ENCODE assay signal across 23 cellular contexts in genomic region chr12:1698638-1699214, GRCh38. TPM values are rescaled to one million over a fixed set of nuclear protein-coding genes. Genes with fewer than 3 reads are reported as not detected.
DNase-seq lines count a peak whose midpoint lies in the region; FAIRE-seq and TF ChIP-seq lines count a peak whose summit lies in the region.
"Had no signal": no experiment of that assay in that cellular context is flagged by ENCODE, and none has a peak within 500 bp of the region (broad histone marks: within the 10 kb centered on the region; RNA-seq: fewer than 3 reads in every experiment).

No MANE protein-coding gene starts in this region.

- H3K4me1 ChIP-seq in hepatocyte (ENCODE audit: insufficient read depth) = peaks cover 5% of the 10 kb centered on the region
- H3K4me1 ChIP-seq: neural progenitor cell had no signal

- H3K27ac ChIP-seq in hepatocyte = peak overlapping the region; percentile 5
- H3K27ac ChIP-seq: neural progenitor cell, vagina had no signal

- H3K4me3 ChIP-seq in hepatocyte = no peak overlapping the region
- H3K4me3 ChIP-seq: neural progenitor cell, vagina had no signal

- H3K4me2 ChIP-seq in hepatocyte = no peak overlapping the region
- H3K4me2 ChIP-seq: neural progenitor cell had no signal

- H3K79me2 ChIP-seq in hepatocyte = peaks cover 100% of the 10 kb centered on the region

- H3K36me3 ChIP-seq in hepatocyte (replicated peaks; ENCODE audit: insufficient read depth, low read depth) = no peaks in the 10 kb centered on the region
- H3K36me3 ChIP-seq: neural progenitor cell, vagina had no signal

- TF ChIP-seq CTCF in hepatocyte (IDR thresholded peaks at IDR 0.05; ENCODE audit: poor library complexity) (peak; percentile 25), type B pancreatic cell (conservative IDR thresholded peaks at IDR 0.05) (no peak)

- no peaks in the 10 kb centered on the region for H3K27me3 ChIP-seq in hepatocyte
- H3K27me3 ChIP-seq: neural progenitor cell, vagina had no signal

- TF ChIP-seq POLR2A in GM12892 (IDR thresholded peaks at IDR 0.05; ENCODE audit: low read depth, low read length) = no peak

- no peak overlapping the region for H2AFZ ChIP-seq in hepatocyte
- H2AFZ ChIP-seq: neural progenitor cell had no signal

- peaks cover 72% of the 10 kb centered on the region for H4K20me1 ChIP-seq in hepatocyte (ENCODE audit: insufficient read depth, poor library complexity, severe bottlenecking)

- peak; percentile 10 for DNase-seq in activated naive CD4-positive, alpha-beta T cell treated with anti-CD3 and anti-CD28 coated beads for 36 hours
- no peak for DNase-seq in activated naive CD4-positive, alpha-beta T cell treated with anti-CD3 and anti-CD28 coated beads, Interleukin-2, amount 50 U/mL, for 16 hours
- DNase-seq in NCI-H226 = peak; percentile 4
- no peak for DNase-seq in hepatocyte (ENCODE audit: low spot score)
- no peak for DNase-seq in type B pancreatic cell (ENCODE audit: extremely low spot score, unreplicated experiment)
- DNase-seq in GM19238 (ENCODE audit: insufficient read length, low spot score) = no peak
- no peak for DNase-seq in activated CD4-positive, alpha-beta T cell treated with anti-CD3 and anti-CD28 coated beads for 48 hours
- no peak for DNase-seq in GM12892 (ENCODE audit: insufficient read length)
- DNase-seq: activated CD4-positive, alpha-beta T cell treated with anti-CD3 and anti-CD28 coated beads, Interleukin-2, amount 10 ng/mL, durations not matched to agents 7 days and 5 days; amygdala; caudate nucleus; CD8-positive, alpha-beta memory T cell; Karpas-422; kidney glomerular epithelial cell; midbrain; NCI-H1436 treated with DMSO at 0.1 percent for 48 hours; NCI-H345; RPMI8226; stimulated activated CD8-positive, alpha-beta memory T cell treated with anti-CD3 and anti-CD28 coated beads, Interleukin-4, amount 100 ng/mL, for 48 hours; substantia nigra had no signal

- no peaks in the 10 kb centered on the region for H3K27me3 Mint-ChIP-seq in activated naive CD4-positive, alpha-beta T cell treated with anti-CD3 and anti-CD28 coated beads for 36 hours (ENCODE audit: low read depth)
- no peaks in the 10 kb centered on the region for H3K27me3 Mint-ChIP-seq in type B pancreatic cell
- H3K27me3 Mint-ChIP-seq: activated CD4-positive, alpha-beta T cell treated with anti-CD3 and anti-CD28 coated beads, Interleukin-2, amount 10 ng/mL, durations not matched to agents 7 days and 5 days; CD8-positive, alpha-beta memory T cell had no signal

- WGBS in hepatocyte (ENCODE audit: low lambda C conversion rate, missing lambda C conversion rate) = 47% methylated on average over 4 of the region's 4 CpGs

- H3K4me3 Mint-ChIP-seq in activated naive CD4-positive, alpha-beta T cell treated with anti-CD3 and anti-CD28 coated beads for 36 hours = no peak overlapping the region
- no peak overlapping the region for H3K4me3 Mint-ChIP-seq in type B pancreatic cell
- H3K4me3 Mint-ChIP-seq: activated CD4-positive, alpha-beta T cell treated with anti-CD3 and anti-CD28 coated beads, Interleukin-2, amount 10 ng/mL, durations not matched to agents 7 days and 5 days; neural progenitor cell had no signal

- intact Hi-C loops in activated naive CD4-positive, alpha-beta T cell treated with anti-CD3 and anti-CD28 coated beads for 36 hours (cut with micrococcal nuclease) = loop anchor here (5.0 to 10.0 kb wide), 2 partner anchors 34 to 1096 kb away; partner anchors contain the start of gene FKBP4

- H3K36me3 Mint-ChIP-seq in activated naive CD4-positive, alpha-beta T cell treated with anti-CD3 and anti-CD28 coated beads for 36 hours (ENCODE audit: low read depth) = peaks cover 15% of the 10 kb centered on the region
- H3K36me3 Mint-ChIP-seq in type B pancreatic cell = peaks cover 36% of the 10 kb centered on the region

- peaks cover 66% of the 10 kb centered on the region for H3K4me1 Mint-ChIP-seq in activated naive CD4-positive, alpha-beta T cell treated with anti-CD3 and anti-CD28 coated beads for 36 hours (ENCODE audit: low read depth)
- peaks cover 24% of the 10 kb centered on the region for H3K4me1 Mint-ChIP-seq in type B pancreatic cell (ENCODE audit: unreplicated experiment)

- H3K9me3 ChIP-seq in hepatocyte (ENCODE audit: low read depth) = no peaks in the 10 kb centered on the region
- H3K9me3 ChIP-seq: vagina had no signal

- no peak for FAIRE-seq in GM12892 (lab: Jason Lieb, UNC)
- FAIRE-seq: frontal cortex had no signal

- no peak overlapping the region for H3K27ac Mint-ChIP-seq in activated naive CD4-positive, alpha-beta T cell treated with anti-CD3 and anti-CD28 coated beads for 36 hours
- H3K27ac Mint-ChIP-seq in type B pancreatic cell = peak overlapping the region; percentile 58
- H3K27ac Mint-ChIP-seq: activated CD4-positive, alpha-beta T cell treated with anti-CD3 and anti-CD28 coated beads, Interleukin-2, amount 10 ng/mL, durations not matched to agents 7 days and 5 days; neural progenitor cell had no signal

- no peaks in the 10 kb centered on the region for H3K9me2 ChIP-seq in hepatocyte (replicated peaks; ENCODE audit: insufficient read depth)

- CTCF ChIA-PET in activated naive CD4-positive, alpha-beta T cell treated with anti-CD3 and anti-CD28 coated beads for 36 hours (lab: Charles Lee) = no interaction called here

- H3K9me3 Mint-ChIP-seq in activated naive CD4-positive, alpha-beta T cell treated with anti-CD3 and anti-CD28 coated beads for 36 hours = no peaks in the 10 kb centered on the region
- no peaks in the 10 kb centered on the region for H3K9me3 Mint-ChIP-seq in type B pancreatic cell
- H3K9me3 Mint-ChIP-seq: activated CD4-positive, alpha-beta T cell treated with anti-CD3 and anti-CD28 coated beads, Interleukin-2, amount 10 ng/mL, durations not matched to agents 7 days and 5 days; CD8-positive, alpha-beta memory T cell had no signal

RNA-seq across cellular contexts. Expression of gene ADIPOR2, which starts 7.9 kb away (rescaled TPM):
- total RNA-seq in activated naive CD4-positive, alpha-beta T cell treated with anti-CD3 and anti-CD28 coated beads for 36 hours = 10 to 100 TPM; 31.1 to 34.8 TPM
- total RNA-seq in hepatocyte (47.3 and 50.7 TPM in 2 replicates), type B pancreatic cell (ENCODE audit: low replicate concordance) (49.2 and 103 TPM in 2 replicates)
- polyA plus RNA-seq in hepatocyte = 10.4 and 12.4 TPM in 2 replicates
- polyA plus RNA-seq in GM12892 (2012; ENCODE audit: missing spikeins) = 32.6 TPM

Comparison
In these comparisons a context has a peak if more than half of its experiments do, and no peak if none do; other contexts are left out.
1. DNase-seq: peak in activated naive CD4-positive, alpha-beta T cell treated with anti-CD3 and anti-CD28 coated beads for 36 hours (single experiment) and NCI-H226 (single experiment); none in activated naive CD4-positive, alpha-beta T cell treated with anti-CD3 and anti-CD28 coated beads, Interleukin-2, amount 50 U/mL, for 16 hours (single experiment), hepatocyte (single experiment), type B pancreatic cell (single experiment), GM19238 (single experiment), activated CD4-positive, alpha-beta T cell treated with anti-CD3 and anti-CD28 coated beads for 48 hours (single experiment) and GM12892 (single experiment).